2 cellular contexts compared by ENCODE assay signal in the genomic region with DNA sequence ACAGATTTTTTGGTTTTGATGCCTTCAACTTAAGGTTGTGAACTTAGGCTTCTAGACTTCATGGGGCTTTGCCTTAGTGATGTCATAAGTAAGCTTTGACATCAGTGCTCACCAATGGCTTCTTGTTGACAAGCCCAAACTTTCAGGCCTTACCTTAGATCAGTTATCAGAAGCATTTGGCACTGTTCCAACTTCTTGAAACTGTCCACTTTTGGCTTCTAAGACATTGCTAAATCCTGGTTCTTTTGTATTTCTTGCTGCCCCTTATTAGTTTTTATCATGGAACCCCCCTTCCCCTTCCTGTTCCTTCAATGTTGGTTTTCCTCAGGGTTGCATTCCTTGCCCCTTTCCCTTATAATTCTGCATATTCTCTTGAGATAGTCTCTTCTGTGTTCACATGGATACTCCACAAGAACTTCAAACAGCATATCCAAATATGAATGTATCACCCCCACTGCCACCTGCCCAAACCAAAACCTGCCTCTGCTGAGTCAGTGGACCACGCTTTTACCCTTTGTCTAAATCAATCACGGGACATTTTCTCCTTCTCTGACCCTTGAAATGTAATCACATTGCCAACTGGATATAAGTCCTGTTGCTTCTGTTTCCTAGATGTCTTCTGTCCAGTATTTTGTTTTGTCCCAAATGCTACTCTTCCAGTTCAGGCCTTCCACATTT.
TF ChIP-seq lines count a peak whose summit lies in the region.

No MANE protein-coding gene starts in this region.

TF ChIP-seq in Ishikawa, 13 proteins besides CTCF, POLR2A, EP300 and RAD21:
- TF ChIP-seq NFIC (IDR thresholded peaks at IDR 0.05) (peak; percentile 70), ZBTB7A (IDR thresholded peaks at IDR 0.05; ENCODE audit: low read depth) (no peak)

TF ChIP-seq in K562, 482 proteins besides CTCF, POLR2A, EP300 and RAD21:
- TF ChIP-seq NFIC (IDR thresholded peaks at IDR 0.05), result peak; percentile 98
- TF ChIP-seq MECOM (CRISPR knock-in tag; IDR thresholded peaks at IDR 0.05), result no peak
- peak; percentile 90 for TF ChIP-seq NFIX (CRISPR knock-in tag; IDR thresholded peaks at IDR 0.05; ENCODE audit: low read depth)
- peak; percentile 31 for TF ChIP-seq SMAD1 (IDR thresholded peaks at IDR 0.05; ENCODE audit: low read depth, low read length, partially characterized antibody)
